20 cellular contexts compared by ENCODE assay signal in the genomic region with DNA sequence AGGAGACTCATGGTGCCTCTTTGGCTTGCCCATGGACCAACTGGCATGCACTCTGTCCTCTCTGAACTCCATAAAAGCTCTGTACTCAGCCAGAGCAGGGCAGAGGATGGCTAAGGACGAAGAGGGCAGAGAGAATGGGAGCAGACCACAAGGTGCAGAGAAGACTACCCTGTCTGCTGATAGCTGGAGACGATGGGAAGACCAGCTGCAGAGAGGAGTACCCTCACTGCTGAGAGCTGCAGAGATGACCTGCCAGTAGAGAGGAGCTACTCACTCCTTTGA.
"Had no signal": no experiment of that assay in that cellular context is flagged by ENCODE, and none has a peak within 500 bp of the region (broad histone marks: within the 10 kb centered on the region; RNA-seq: fewer than 3 reads in every experiment).

No MANE protein-coding gene starts in this region.

- DNase-seq: Kasumi-1, MM.1S, NCI-H1092 treated with DMSO at 0.1 percent for 48 hours, NCI-H1436, NCI-H187, NCI-H2029, NCI-H2081 treated with DMSO at 0.1 percent for 48 hours, NCI-H2171, NCI-H226, NCI-H446, NCI-H510A, NCI-H524 treated with DMSO at 0.1 percent for 48 hours, NCI-H69, NCI-H774, SHP77, SK-N-SH, SW 1271 had no signal

- H3K27ac Mint-ChIP-seq: IgD-negative memory B cell had no signal

- H3K9me3 ChIP-seq: SK-N-SH had no signal

- H3K4me3 Mint-ChIP-seq: IgD-negative memory B cell had no signal

- H3K36me3 Mint-ChIP-seq: IgD-negative memory B cell had no signal

- H3K4me1 Mint-ChIP-seq: IgD-negative memory B cell had no signal

- H3K27ac ChIP-seq: KMS-11 had no signal

- FAIRE-seq: K562 had no signal

- H3K4me3 ChIP-seq: K562 had no signal
